ENCODE assay signal across 27 cellular contexts in genomic region chr10:3430501-3430900, GRCh38.
"Had no signal": no experiment of that assay in that cellular context is flagged by ENCODE, and none has a peak within 500 bp of the region (broad histone marks: within the 10 kb centered on the region; RNA-seq: fewer than 3 reads in every experiment).

No MANE protein-coding gene starts in this region.

- ATAC-seq: activated CD8-positive, alpha-beta memory T cell treated with anti-CD3 and anti-CD28 coated beads, Interleukin-2, amount 10 ng/mL, durations not matched to agents 7 days and 5 days; SK-N-SH treated with all-trans-retinoic acid at 6 μM for 48 hours; WTC11 had no signal

- H3K27me3 Mint-ChIP-seq: activated T-cell treated with anti-CD3 and anti-CD28 coated beads, Interleukin-2, amount 50 U/mL, for 24 hours had no signal

- DNase-seq: activated CD4-positive, alpha-beta T cell treated with anti-CD3 and anti-CD28 coated beads for 48 hours; activated CD4-positive, alpha-beta T cell treated with anti-CD3 and anti-CD28 coated beads, Interleukin-2, amount 50 U/mL, for 48 hours; activated CD4-positive, CD25-positive, alpha-beta regulatory T cell treated with anti-CD3 and anti-CD28 coated beads, Interleukin-2, amount 50 U/mL, for 72 hours; activated CD8-positive, alpha-beta memory T cell treated with anti-CD3 and anti-CD28 coated beads, Interleukin-2, amount 10 ng/mL, durations not matched to agents 7 days and 5 days; activated gamma-delta T cell; activated naive CD4-positive, alpha-beta T cell treated with anti-CD3 and anti-CD28 coated beads, Interleukin-2, amount 10 ng/mL, durations not matched to agents 7 days and 5 days; activated naive CD8-positive, alpha-beta T cell treated with anti-CD3 and anti-CD28 coated beads, Interleukin-2, amount 10 ng/mL, durations not matched to agents 7 days and 5 days; activated T-cell treated with anti-CD3 and anti-CD28 coated beads, Interleukin-2, amount 50 U/mL, for 24 hours; adrenal gland; anterior cingulate cortex; MG63; NCI-H1105; NCI-H1436; NCI-H187; NCI-H2081; NCI-H510A treated with DMSO at 0.1 percent for 48 hours; NCI-H69; NK-92 treated with Interleukin-12 subunit alpha and Interleukin-12 subunit beta, amount 100 ng/mL, for 24 hours; Peyer's patch; Right ventricle myocardium superior; SW 1271; T-helper 9 cell had no signal

- H3K4me3 Mint-ChIP-seq: activated CD8-positive, alpha-beta memory T cell treated with anti-CD3 and anti-CD28 coated beads, Interleukin-2, amount 10 ng/mL, durations not matched to agents 7 days and 5 days; activated naive CD4-positive, alpha-beta T cell treated with anti-CD3 and anti-CD28 coated beads, Interleukin-2, amount 10 ng/mL, durations not matched to agents 7 days and 5 days; activated naive CD8-positive, alpha-beta T cell treated with anti-CD3 and anti-CD28 coated beads, Interleukin-2, amount 10 ng/mL, durations not matched to agents 7 days and 5 days; activated T-cell treated with anti-CD3 and anti-CD28 coated beads, Interleukin-2, amount 50 U/mL, for 24 hours; WTC11 had no signal

- H3K27ac ChIP-seq: adrenal gland, coronary artery, Peyer's patch, RWPE1, SJSA1 had no signal

- H3K4me1 ChIP-seq: adrenal gland had no signal

- H3K27me3 ChIP-seq: adrenal gland, MG63, Peyer's patch, SJSA1 had no signal

- H3K4me1 Mint-ChIP-seq: activated CD8-positive, alpha-beta memory T cell treated with anti-CD3 and anti-CD28 coated beads, Interleukin-2, amount 10 ng/mL, durations not matched to agents 7 days and 5 days had no signal

- H3K9me3 ChIP-seq: adrenal gland, MG63, Peyer's patch, SJSA1 had no signal

- H3K27ac Mint-ChIP-seq: activated CD8-positive, alpha-beta memory T cell treated with anti-CD3 and anti-CD28 coated beads, Interleukin-2, amount 10 ng/mL, durations not matched to agents 7 days and 5 days; activated naive CD4-positive, alpha-beta T cell treated with anti-CD3 and anti-CD28 coated beads, Interleukin-2, amount 10 ng/mL, durations not matched to agents 7 days and 5 days; activated naive CD8-positive, alpha-beta T cell treated with anti-CD3 and anti-CD28 coated beads, Interleukin-2, amount 10 ng/mL, durations not matched to agents 7 days and 5 days; activated T-cell treated with anti-CD3 and anti-CD28 coated beads, Interleukin-2, amount 50 U/mL, for 24 hours; WTC11 had no signal

- H3K36me3 ChIP-seq: adrenal gland, MG63, Peyer's patch, SJSA1 had no signal

- H3K4me3 ChIP-seq: adrenal gland, coronary artery, MG63, Peyer's patch, SJSA1 had no signal
